ENCODE assay signal across 9 cellular contexts in genomic region chr11:128497057-128497957, GRCh38.
DNase-seq lines count a peak whose midpoint lies in the region; ATAC-seq and TF ChIP-seq lines count a peak whose summit lies in the region.
"Had no signal": no experiment of that assay in that cellular context is flagged by ENCODE, and none has a peak within 500 bp of the region (broad histone marks: within the 10 kb centered on the region; RNA-seq: fewer than 3 reads in every experiment).

No MANE protein-coding gene starts in this region.

- H3K9me3 Mint-ChIP-seq in immature natural killer cell, result no peaks in the 10 kb centered on the region

- peaks cover 2 to 13% (median 3%) of the 10 kb centered on the region in 3 donors for H3K27me3 Mint-ChIP-seq in immature natural killer cell (ENCODE audit: low read depth in 3 of 3)

- peak overlapping the region; percentile 55 for H3K9ac ChIP-seq in Karpas-422 (ENCODE audit: low read length)
- peak overlapping the region; percentile 73 for H3K9ac ChIP-seq in adipocyte (ENCODE audit: low read length)

- H3K4me3 ChIP-seq in Karpas-422 (ENCODE audit: low read length), result peak overlapping the region; percentile 55
- H3K4me3 ChIP-seq in adipocyte (ENCODE audit: low read length), result peak overlapping the region; percentile 71
- peak overlapping the region; percentile 57 for H3K4me3 ChIP-seq in thoracic aorta

- H3K4me3 Mint-ChIP-seq in immature natural killer cell, result peak overlapping the region; percentile 66 to 86 (median 70)

- peak overlapping the region; percentile 86 to 94 (median 88) for H3K27ac Mint-ChIP-seq in immature natural killer cell

- no peaks in the 10 kb centered on the region for H3K9me2 ChIP-seq in Karpas-422 (replicated peaks; ENCODE audit: insufficient read depth, low read length)

- H3K79me2 ChIP-seq in Karpas-422 (ENCODE audit: low read length), result peaks cover 100% of the 10 kb centered on the region

- H3K9me3 ChIP-seq in Karpas-422 (ENCODE audit: low read length), result no peaks in the 10 kb centered on the region
- no peaks in the 10 kb centered on the region for H3K9me3 ChIP-seq in adipocyte (ENCODE audit: control insufficient read depth, low read length)
- no peaks in the 10 kb centered on the region for H3K9me3 ChIP-seq in thoracic aorta

- H3K27ac ChIP-seq in Karpas-422 (ENCODE audit: low read length) (peak overlapping the region; percentile 93), thoracic aorta (peak overlapping the region; percentile 81 to 84)
- H3K27ac ChIP-seq: 22Rv1 had no signal

- peaks cover 97 to 100% of the 10 kb centered on the region in 2 donors for H3K4me1 Mint-ChIP-seq in immature natural killer cell

- peaks cover 30% of the 10 kb centered on the region for H4K20me1 ChIP-seq in Karpas-422 (ENCODE audit: insufficient read depth, low read depth, low read length)

- H3K4me2 ChIP-seq in Karpas-422 (ENCODE audit: low read depth, low read length, poor library complexity, severe bottlenecking), result peak overlapping the region; percentile 60

- peaks cover 3 to 16% (median 5%) of the 10 kb centered on the region in 3 donors for H3K36me3 Mint-ChIP-seq in immature natural killer cell

- H3K4me1 ChIP-seq in Karpas-422 (ENCODE audit: low read length) (peaks cover 100% of the 10 kb centered on the region), adipocyte (ENCODE audit: control insufficient read depth, insufficient read depth, low read length) (peaks cover 99% of the 10 kb centered on the region), thoracic aorta (ENCODE audit: control insufficient read depth in 1 of 2, low read depth in 2 of 2) (peaks cover 72 to 95% of the 10 kb centered on the region in 2 donors)

- DNase-seq in DMS 273 (lab: John Stamatoyannopoulos, UW; ENCODE audit: unreplicated experiment) (peak; percentile 66), DMS 273 treated with DMSO at 0.1 percent for 48 hours (lab: John Stamatoyannopoulos, UW) (no peak), Karpas-422 (peak; percentile 83), adipocyte (ENCODE audit: low read depth) (peak; percentile 96), immature natural killer cell (no peak), thoracic aorta (ENCODE audit: low spot score) (no peak)
- no peak for DNase-seq in stimulated activated CD8-positive, alpha-beta memory T cell treated with anti-CD3 and anti-CD28 coated beads, Interleukin-4, amount 100 ng/mL, for 48 hours

- peak; percentile 68 for ATAC-seq in GM21737 (IDR thresholded peaks at IDR 0.05; ENCODE audit: unreplicated experiment)
- ATAC-seq in thoracic aorta (ENCODE audit: insufficient number of reproducible peaks, low FRiP score, low read depth), result peak; percentile 73

- no peak for TF ChIP-seq CTCF in thoracic aorta (IDR thresholded peaks at IDR 0.05)

- H2AFZ ChIP-seq in Karpas-422 (ENCODE audit: low read length), result no peak overlapping the region

- H3K36me3 ChIP-seq in Karpas-422 (ENCODE audit: insufficient read depth, low read length), result peaks cover 8% of the 10 kb centered on the region; the same call in 1 of the 2 replicates
- H3K36me3 ChIP-seq in adipocyte (ENCODE audit: control insufficient read depth, insufficient read depth, low read length, severe bottlenecking), result no peaks in the 10 kb centered on the region
- no peaks in the 10 kb centered on the region for H3K36me3 ChIP-seq in thoracic aorta

- no peaks in the 10 kb centered on the region for H3K27me3 ChIP-seq in Karpas-422 (ENCODE audit: low read length)
- no peaks in the 10 kb centered on the region for H3K27me3 ChIP-seq in adipocyte (replicated peaks; ENCODE audit: control insufficient read depth, insufficient read depth, low read length)
- H3K27me3 ChIP-seq in thoracic aorta (replicated peaks; ENCODE audit: insufficient read depth), result no peaks in the 10 kb centered on the region

Comparison
In these comparisons a context has a peak if more than half of its experiments do, and no peak if none do; other contexts are left out.
1. DNase-seq: peak in DMS 273 (single experiment), Karpas-422 (single experiment) and adipocyte (single experiment); none in DMS 273 treated with DMSO at 0.1 percent for 48 hours (single experiment), immature natural killer cell (0 of 3), thoracic aorta (single experiment) and stimulated activated CD8-positive, alpha-beta memory T cell treated with anti-CD3 and anti-CD28 coated beads, Interleukin-4, amount 100 ng/mL, for 48 hours (single experiment).
2. Peak in every context shown above with its lines, with median percentiles within 50 percentile points of each other: H3K4me3 ChIP-seq.